11 cellular contexts compared by ENCODE assay signal in the genomic region with DNA sequence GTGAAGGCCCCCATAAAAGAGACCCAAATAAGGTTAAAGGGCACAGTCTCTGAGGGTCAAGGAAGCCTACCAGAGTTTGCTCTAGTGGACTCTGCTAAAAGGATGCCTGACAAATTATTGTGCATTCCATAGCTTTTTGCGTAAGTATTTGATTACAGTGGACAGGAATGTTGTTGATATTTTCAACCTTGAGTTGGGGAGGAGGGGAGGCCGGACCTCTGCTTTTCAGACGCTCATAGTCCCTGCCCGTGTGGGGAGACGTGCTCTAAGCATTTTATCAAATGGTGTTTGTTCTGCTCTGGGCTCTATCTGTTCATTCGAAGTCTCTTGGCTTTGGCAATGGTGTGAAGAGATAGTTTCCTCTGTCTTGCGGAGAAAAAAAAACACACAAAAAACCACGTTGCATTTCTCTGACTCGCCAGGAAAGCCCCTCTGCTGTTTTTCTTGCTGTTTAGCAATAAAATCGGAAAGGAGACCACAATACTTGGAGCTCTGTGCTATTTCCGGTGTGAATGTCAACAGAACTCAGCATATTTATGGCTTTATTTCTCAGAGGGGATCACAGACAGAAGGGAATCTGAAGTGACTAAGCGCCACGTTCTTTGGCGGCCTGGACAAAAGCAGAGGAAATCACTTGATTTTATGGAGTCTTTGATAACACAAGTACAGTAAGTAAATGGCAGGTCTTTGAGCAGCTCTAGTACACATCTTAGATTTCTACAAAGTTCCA.
DNase-seq lines count a peak whose midpoint lies in the region; ATAC-seq and TF ChIP-seq lines count a peak whose summit lies in the region.
"Had no signal": no experiment of that assay in that cellular context is flagged by ENCODE, and none has a peak within 500 bp of the region (broad histone marks: within the 10 kb centered on the region; RNA-seq: fewer than 3 reads in every experiment).

No MANE protein-coding gene starts in this region.

- ATAC-seq in GM18498 (IDR thresholded peaks at IDR 0.05; ENCODE audit: unreplicated experiment) (no peak), HG02588 (IDR thresholded peaks at IDR 0.05; ENCODE audit: unreplicated experiment) (no peak)

- H3K4me1 Mint-ChIP-seq in activated CD4-positive, alpha-beta T cell treated with anti-CD3 and anti-CD28 coated beads, Interleukin-2, amount 10 ng/mL, durations not matched to agents 7 days and 5 days = peaks cover 14% of the 10 kb centered on the region
- H3K4me1 Mint-ChIP-seq in activated CD4-positive, alpha-beta memory T cell treated with anti-CD3 and anti-CD28 coated beads for 36 hours (ENCODE audit: low read depth) = peaks cover 15% of the 10 kb centered on the region
- peaks cover 19% of the 10 kb centered on the region for H3K4me1 Mint-ChIP-seq in stimulated activated naive CD8-positive, alpha-beta T cell treated with anti-CD3 and anti-CD28 coated beads, Interleukin-15, Interleukin-2, amounts not matched to agents 100 ng/mL and 50 ng/mL, for 24 hours (ENCODE audit: low read depth)
- H3K4me1 Mint-ChIP-seq: memory B cell had no signal

- no peaks in the 10 kb centered on the region for H3K9me3 Mint-ChIP-seq in activated CD4-positive, alpha-beta T cell treated with anti-CD3 and anti-CD28 coated beads, Interleukin-2, amount 10 ng/mL, durations not matched to agents 7 days and 5 days
- no peaks in the 10 kb centered on the region for H3K9me3 Mint-ChIP-seq in activated CD4-positive, alpha-beta memory T cell treated with anti-CD3 and anti-CD28 coated beads for 36 hours
- no peaks in the 10 kb centered on the region for H3K9me3 Mint-ChIP-seq in stimulated activated naive CD8-positive, alpha-beta T cell treated with anti-CD3 and anti-CD28 coated beads, Interleukin-15, Interleukin-2, amounts not matched to agents 100 ng/mL and 50 ng/mL, for 24 hours
- H3K9me3 Mint-ChIP-seq: memory B cell had no signal

- H3K4me3 Mint-ChIP-seq in activated CD4-positive, alpha-beta T cell treated with anti-CD3 and anti-CD28 coated beads, Interleukin-2, amount 10 ng/mL, durations not matched to agents 7 days and 5 days = no peak overlapping the region
- no peak overlapping the region for H3K4me3 Mint-ChIP-seq in activated CD4-positive, alpha-beta memory T cell treated with anti-CD3 and anti-CD28 coated beads for 36 hours
- peak overlapping the region; percentile 44 for H3K4me3 Mint-ChIP-seq in stimulated activated naive CD8-positive, alpha-beta T cell treated with anti-CD3 and anti-CD28 coated beads, Interleukin-15, Interleukin-2, amounts not matched to agents 100 ng/mL and 50 ng/mL, for 24 hours
- H3K4me3 Mint-ChIP-seq: CD4-positive, CD25-positive, alpha-beta regulatory T cell; memory B cell had no signal

- POLR2A ChIA-PET in activated CD4-positive, alpha-beta T cell treated with anti-CD3 and anti-CD28 coated beads, Interleukin-2, amount 10 ng/mL, durations not matched to agents 7 days and 5 days (lab: Charles Lee) = interaction anchor here (0.7 kb wide), 1 partner anchor 705 kb away, joined by 5 read pairs; no protein-coding TSS in a partner anchor
- POLR2A ChIA-PET in activated CD4-positive, alpha-beta memory T cell treated with anti-CD3 and anti-CD28 coated beads for 36 hours (lab: Charles Lee) = no interaction called here
- POLR2A ChIA-PET in HEK293T (lab: Yijun Ruan, JAX) = no interaction called here

- no peaks in the 10 kb centered on the region for H3K27me3 Mint-ChIP-seq in activated CD4-positive, alpha-beta T cell treated with anti-CD3 and anti-CD28 coated beads, Interleukin-2, amount 10 ng/mL, durations not matched to agents 7 days and 5 days
- H3K27me3 Mint-ChIP-seq in activated CD4-positive, alpha-beta memory T cell treated with anti-CD3 and anti-CD28 coated beads for 36 hours = no peaks in the 10 kb centered on the region
- H3K27me3 Mint-ChIP-seq in stimulated activated naive CD8-positive, alpha-beta T cell treated with anti-CD3 and anti-CD28 coated beads, Interleukin-15, Interleukin-2, amounts not matched to agents 100 ng/mL and 50 ng/mL, for 24 hours = no peaks in the 10 kb centered on the region
- H3K27me3 Mint-ChIP-seq: memory B cell had no signal

- H3K36me3 Mint-ChIP-seq in activated CD4-positive, alpha-beta T cell treated with anti-CD3 and anti-CD28 coated beads, Interleukin-2, amount 10 ng/mL, durations not matched to agents 7 days and 5 days (ENCODE audit: low read depth) = no peaks in the 10 kb centered on the region
- no peaks in the 10 kb centered on the region for H3K36me3 Mint-ChIP-seq in activated CD4-positive, alpha-beta memory T cell treated with anti-CD3 and anti-CD28 coated beads for 36 hours
- no peaks in the 10 kb centered on the region for H3K36me3 Mint-ChIP-seq in stimulated activated naive CD8-positive, alpha-beta T cell treated with anti-CD3 and anti-CD28 coated beads, Interleukin-15, Interleukin-2, amounts not matched to agents 100 ng/mL and 50 ng/mL, for 24 hours (ENCODE audit: low read depth)
- H3K36me3 Mint-ChIP-seq: CD4-positive, CD25-positive, alpha-beta regulatory T cell; memory B cell had no signal

- DNase-seq in activated CD4-positive, alpha-beta T cell treated with anti-CD3 and anti-CD28 coated beads, Interleukin-2, amount 10 ng/mL, durations not matched to agents 7 days and 5 days = peak; percentile 6
- DNase-seq in activated CD4-positive, alpha-beta T cell treated with anti-CD3 and anti-CD28 coated beads, Interleukin-2, amount 50 U/mL, for 4 hours = no peak
- peak; percentile 22 for DNase-seq in activated CD4-positive, alpha-beta memory T cell treated with anti-CD3 and anti-CD28 coated beads for 36 hours
- DNase-seq in glomerular visceral epithelial cell (ENCODE audit: extremely low spot score) = peak; percentile 55
- DNase-seq in HEK293T (ENCODE audit: extremely low spot score) = no peak
- DNase-seq: NCI-H1694 had no signal

- H3K27ac Mint-ChIP-seq in activated CD4-positive, alpha-beta T cell treated with anti-CD3 and anti-CD28 coated beads, Interleukin-2, amount 10 ng/mL, durations not matched to agents 7 days and 5 days = peak overlapping the region; percentile 65
- H3K27ac Mint-ChIP-seq in activated CD4-positive, alpha-beta memory T cell treated with anti-CD3 and anti-CD28 coated beads for 36 hours = peak overlapping the region; percentile 19
- H3K27ac Mint-ChIP-seq in stimulated activated naive CD8-positive, alpha-beta T cell treated with anti-CD3 and anti-CD28 coated beads, Interleukin-15, Interleukin-2, amounts not matched to agents 100 ng/mL and 50 ng/mL, for 24 hours = peak overlapping the region; percentile 89
- H3K27ac Mint-ChIP-seq: memory B cell had no signal

- CTCF ChIA-PET in activated CD4-positive, alpha-beta T cell treated with anti-CD3 and anti-CD28 coated beads, Interleukin-2, amount 10 ng/mL, durations not matched to agents 7 days and 5 days (lab: Charles Lee) = interaction anchor here (0.6 kb wide), 1 partner anchor 613 kb away, joined by 3 read pairs; no protein-coding TSS in a partner anchor
- CTCF ChIA-PET in activated CD4-positive, alpha-beta memory T cell treated with anti-CD3 and anti-CD28 coated beads for 36 hours (lab: Charles Lee) = interaction anchor here (1.6 kb wide), 1 partner anchor 17 kb away, joined by 3 read pairs; no protein-coding TSS in a partner anchor
- CTCF ChIA-PET in HEK293T (lab: Yijun Ruan, JAX) = interaction anchor here (0.6 to 0.7 kb wide), 3 partner anchors 13 to 989 kb away, joined by 3 to 9 read pairs (median 8); no protein-coding TSS in a partner anchor

- intact Hi-C loops in activated CD4-positive, alpha-beta memory T cell treated with anti-CD3 and anti-CD28 coated beads for 36 hours (cut with micrococcal nuclease) = loop anchor here (2.0 kb wide), 1 partner anchor 15 kb away; no protein-coding TSS in a partner anchor

TF ChIP-seq in HEK293T, 16 proteins besides CTCF, POLR2A, EP300 and RAD21:
- TF ChIP-seq LEF1 (IDR thresholded peaks at IDR 0.05; ENCODE audit: borderline replicate concordance) (no peak), SP1 (IDR thresholded peaks at IDR 0.05) (no peak), HDGF (IDR thresholded peaks at IDR 0.05; ENCODE audit: borderline replicate concordance) (no peak), NFRKB (IDR thresholded peaks at IDR 0.05) (no peak), FOXM1 (IDR thresholded peaks at IDR 0.05; ENCODE audit: borderline replicate concordance) (no peak), BHLHE40 (IDR thresholded peaks at IDR 0.05; ENCODE audit: borderline replicate concordance) (no peak), ARNT (IDR thresholded peaks at IDR 0.05) (no peak), FOXA1 (IDR thresholded peaks at IDR 0.05) (no peak), L3MBTL2 (conservative IDR thresholded peaks at IDR 0.05) (no peak), ELF4 (IDR thresholded peaks at IDR 0.05) (no peak), ZNF384 (IDR thresholded peaks at IDR 0.05) (no peak), TARDBP (IDR thresholded peaks at IDR 0.05) (no peak), PKNOX1 (IDR thresholded peaks at IDR 0.05) (no peak), FOXK2 (IDR thresholded peaks at IDR 0.05) (no peak), SUZ12 (IDR thresholded peaks at IDR 0.05) (no peak), CTBP1 (IDR thresholded peaks at IDR 0.05; ENCODE audit: borderline replicate concordance) (no peak)

Comparison
In these comparisons a context has a peak if more than half of its experiments do, and no peak if none do; other contexts are left out.
1. DNase-seq: peak in activated CD4-positive, alpha-beta T cell treated with anti-CD3 and anti-CD28 coated beads, Interleukin-2, amount 10 ng/mL, durations not matched to agents 7 days and 5 days (single experiment), activated CD4-positive, alpha-beta memory T cell treated with anti-CD3 and anti-CD28 coated beads for 36 hours (single experiment) and glomerular visceral epithelial cell (single experiment); none in activated CD4-positive, alpha-beta T cell treated with anti-CD3 and anti-CD28 coated beads, Interleukin-2, amount 50 U/mL, for 4 hours (0 of 2) and HEK293T (single experiment).
2. H3K27ac Mint-ChIP-seq: peak in every context shown above with its lines; median percentile 89 in stimulated activated naive CD8-positive, alpha-beta T cell treated with anti-CD3 and anti-CD28 coated beads, Interleukin-15, Interleukin-2, amounts not matched to agents 100 ng/mL and 50 ng/mL, for 24 hours; 65 in activated CD4-positive, alpha-beta T cell treated with anti-CD3 and anti-CD28 coated beads, Interleukin-2, amount 10 ng/mL, durations not matched to agents 7 days and 5 days; 19 in activated CD4-positive, alpha-beta memory T cell treated with anti-CD3 and anti-CD28 coated beads for 36 hours.